In genomic region chr16:62225675-62226074, GRCh38 we compare ENCODE assay signal across 8 cellular contexts.
DNase-seq lines count a peak whose midpoint lies in the region; ATAC-seq and TF ChIP-seq lines count a peak whose summit lies in the region.

No MANE protein-coding gene starts in this region.

- no peak overlapping the region for H3K27ac Mint-ChIP-seq in activated CD4-positive, alpha-beta memory T cell treated with anti-CD3 and anti-CD28 coated beads for 36 hours

- intact Hi-C loops in activated CD4-positive, alpha-beta memory T cell treated with anti-CD3 and anti-CD28 coated beads for 36 hours (cut with micrococcal nuclease): no loop called here

- H3K36me3 ChIP-seq in hepatocyte (replicated peaks; ENCODE audit: insufficient read depth, low read depth): no peaks in the 10 kb centered on the region
- H3K36me3 ChIP-seq in effector memory CD4-positive, alpha-beta T cell (ENCODE audit: control insufficient read depth, insufficient read depth, low read length): no peaks in the 10 kb centered on the region

- no peaks in the 10 kb centered on the region for H4K20me1 ChIP-seq in hepatocyte (ENCODE audit: insufficient read depth, poor library complexity, severe bottlenecking)

- peak; percentile 63 for ATAC-seq in HG02763 (IDR thresholded peaks at IDR 0.05; ENCODE audit: unreplicated experiment)

- H3K79me2 ChIP-seq in hepatocyte: no peaks in the 10 kb centered on the region

- no peak overlapping the region for H3K4me3 ChIP-seq in hepatocyte
- no peak overlapping the region for H3K4me3 ChIP-seq in effector memory CD4-positive, alpha-beta T cell (ENCODE audit: insufficient read depth, low read depth, low read length, poor library complexity, severe bottlenecking)

- no peaks in the 10 kb centered on the region for H3K9me3 ChIP-seq in hepatocyte (ENCODE audit: low read depth)
- no peaks in the 10 kb centered on the region for H3K9me3 ChIP-seq in effector memory CD4-positive, alpha-beta T cell (ENCODE audit: control insufficient read depth, low read length)

- no peak overlapping the region for H3K27ac ChIP-seq in hepatocyte
- H3K27ac ChIP-seq in effector memory CD4-positive, alpha-beta T cell (ENCODE audit: insufficient read depth, low read length, poor library complexity, severe bottlenecking): no peak overlapping the region

- peak; percentile 46 to 71 (median 53) for DNase-seq in NCI-H1417 (lab: John Stamatoyannopoulos, UW)
- DNase-seq in NCI-H1417 treated with DMSO at 0.1 percent for 48 hours (lab: John Stamatoyannopoulos, UW): no peak
- DNase-seq in NCI-H2029 treated with DMSO at 0.1 percent for 48 hours (lab: John Stamatoyannopoulos, UW): peak; percentile 10
- peak; percentile 53 for DNase-seq in activated CD4-positive, alpha-beta memory T cell treated with anti-CD3 and anti-CD28 coated beads for 36 hours
- peak; percentile 87 for DNase-seq in hepatocyte (ENCODE audit: low spot score)
- peak; percentile 5 for DNase-seq in stimulated activated CD4-positive, alpha-beta T cell treated with anti-CD3 and anti-CD28 coated beads, Interleukin-4, amount 100 ng/mL, for 24 hours
- no peak for DNase-seq in effector memory CD4-positive, alpha-beta T cell

- H3K9me2 ChIP-seq in hepatocyte (replicated peaks; ENCODE audit: insufficient read depth): no peaks in the 10 kb centered on the region

- no peaks in the 10 kb centered on the region for H3K36me3 Mint-ChIP-seq in activated CD4-positive, alpha-beta memory T cell treated with anti-CD3 and anti-CD28 coated beads for 36 hours

- no peaks in the 10 kb centered on the region for H3K27me3 ChIP-seq in hepatocyte
- no peaks in the 10 kb centered on the region for H3K27me3 ChIP-seq in effector memory CD4-positive, alpha-beta T cell (replicated peaks; ENCODE audit: control insufficient read depth, insufficient read depth, low read length, poor library complexity, severe bottlenecking)

- H3K9me3 Mint-ChIP-seq in activated CD4-positive, alpha-beta memory T cell treated with anti-CD3 and anti-CD28 coated beads for 36 hours: peaks cover 30% of the 10 kb centered on the region

- peak overlapping the region; percentile 67 for H2AFZ ChIP-seq in hepatocyte

- peak overlapping the region; percentile 70 for H3K4me2 ChIP-seq in hepatocyte

- CTCF ChIA-PET in activated CD4-positive, alpha-beta memory T cell treated with anti-CD3 and anti-CD28 coated beads for 36 hours (lab: Charles Lee): interaction anchor here (0.9 to 1.0 kb wide), 2 partner anchors 645 to 1064 kb away, joined by 3 read pairs; no protein-coding TSS in a partner anchor

- H3K27me3 Mint-ChIP-seq in activated CD4-positive, alpha-beta memory T cell treated with anti-CD3 and anti-CD28 coated beads for 36 hours: no peaks in the 10 kb centered on the region

- POLR2A ChIA-PET in activated CD4-positive, alpha-beta memory T cell treated with anti-CD3 and anti-CD28 coated beads for 36 hours (lab: Charles Lee): no interaction called here

- H3K4me1 ChIP-seq in hepatocyte (ENCODE audit: insufficient read depth): no peaks in the 10 kb centered on the region
- H3K4me1 ChIP-seq in effector memory CD4-positive, alpha-beta T cell (ENCODE audit: control insufficient read depth, insufficient read depth, low read length, poor library complexity, severe bottlenecking): no peaks in the 10 kb centered on the region

- H3K4me1 Mint-ChIP-seq in activated CD4-positive, alpha-beta memory T cell treated with anti-CD3 and anti-CD28 coated beads for 36 hours (ENCODE audit: low read depth): no peaks in the 10 kb centered on the region

- WGBS in hepatocyte (ENCODE audit: low lambda C conversion rate, missing lambda C conversion rate): 49% methylated on average over 7 of the region's 7 CpGs

- TF ChIP-seq CTCF in hepatocyte (IDR thresholded peaks at IDR 0.05; ENCODE audit: poor library complexity): peak; percentile 54

- no peak overlapping the region for H3K4me3 Mint-ChIP-seq in activated CD4-positive, alpha-beta memory T cell treated with anti-CD3 and anti-CD28 coated beads for 36 hours

Comparison
In these comparisons a context has a peak if more than half of its experiments do, and no peak if none do; other contexts are left out.
1. DNase-seq: peak in NCI-H1417 (3 of 3), NCI-H2029 treated with DMSO at 0.1 percent for 48 hours (single experiment), activated CD4-positive, alpha-beta memory T cell treated with anti-CD3 and anti-CD28 coated beads for 36 hours (single experiment), hepatocyte (single experiment) and stimulated activated CD4-positive, alpha-beta T cell treated with anti-CD3 and anti-CD28 coated beads, Interleukin-4, amount 100 ng/mL, for 24 hours (single experiment); none in NCI-H1417 treated with DMSO at 0.1 percent for 48 hours (single experiment) and effector memory CD4-positive, alpha-beta T cell (0 of 3).